22 cellular contexts compared by ENCODE assay signal in the genomic region with DNA sequence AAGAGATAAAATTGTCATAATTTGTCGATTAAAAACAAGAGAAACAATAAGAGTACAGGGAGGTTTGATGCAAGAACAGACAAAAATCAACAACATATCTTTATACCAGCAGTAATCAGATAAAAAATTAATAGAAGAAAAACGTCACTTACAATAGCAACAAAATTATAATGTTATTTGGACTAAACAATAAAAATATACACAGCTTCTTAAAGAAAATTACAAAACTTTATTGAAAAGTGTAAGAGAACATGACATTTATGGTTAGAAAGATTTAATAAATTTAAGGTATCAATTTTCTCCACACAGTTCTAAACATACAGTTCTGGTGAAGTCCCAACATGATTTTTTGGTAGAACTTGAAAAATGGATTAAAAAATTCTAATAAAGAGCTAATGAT.
"Had no signal": no experiment of that assay in that cellular context is flagged by ENCODE, and none has a peak within 500 bp of the region (broad histone marks: within the 10 kb centered on the region; RNA-seq: fewer than 3 reads in every experiment).

No MANE protein-coding gene starts in this region.

- ATAC-seq: activated CD8-positive, alpha-beta T cell treated with anti-CD3 and anti-CD28 coated beads for 36 hours; T-cell had no signal

- FAIRE-seq: TTC549 had no signal

- DNase-seq: activated CD4-positive, CD25-positive, alpha-beta regulatory T cell; activated CD8-positive, alpha-beta T cell treated with anti-CD3 and anti-CD28 coated beads for 36 hours; activated effector memory CD4-positive, alpha-beta T cell treated with Interleukin-2 at 50 U/mL for 16 hours; activated naive CD4-positive, alpha-beta T cell; adrenal gland; anterior cingulate cortex; cerebellar nuclear complex; Kasumi-1; KBM-7; NCI-H1105 treated with DMSO at 0.1 percent for 48 hours; NCI-H146; NCI-H187 treated with DMSO at 0.1 percent for 48 hours; NCI-H2081 treated with DMSO at 0.1 percent for 48 hours; NCI-H446; NCI-H524; Peyer's patch; SHP77; T-cell; T-helper 2 cell; T1000 had no signal

- H3K9me3 Mint-ChIP-seq: activated CD8-positive, alpha-beta T cell treated with anti-CD3 and anti-CD28 coated beads for 36 hours; T-cell had no signal

- H3K27me3 Mint-ChIP-seq: activated CD8-positive, alpha-beta T cell treated with anti-CD3 and anti-CD28 coated beads for 36 hours; activated naive CD8-positive, alpha-beta T cell; T-cell had no signal

- H3K4me3 Mint-ChIP-seq: activated CD8-positive, alpha-beta T cell treated with anti-CD3 and anti-CD28 coated beads for 36 hours; activated naive CD8-positive, alpha-beta T cell had no signal
